Comparison of ENCODE assay signal across 8 cellular contexts in genomic region chr3:150410311-150411105, GRCh38. TPM values are rescaled to one million over a fixed set of nuclear protein-coding genes. Genes with fewer than 3 reads are reported as not detected.
DNase-seq lines count a peak whose midpoint lies in the region; ATAC-seq and TF ChIP-seq lines count a peak whose summit lies in the region.

No MANE protein-coding gene starts in this region.

- no peaks in the 10 kb centered on the region for H3K9me3 Mint-ChIP-seq in activated naive CD4-positive, alpha-beta T cell treated with anti-CD3 and anti-CD28 coated beads for 36 hours

- H3K4me2 ChIP-seq in PC-3 (ENCODE audit: low read length), result peak overlapping the region; percentile 92

- no TSS peak for BruUV-seq in PC-3 (replicated peaks; lab: Mats Ljungman, UMichigan)

- H3F3A ChIP-seq in PC-3 (ENCODE audit: low read length, unreplicated experiment), result no peaks in the 10 kb centered on the region

- 0% methylated on average over 2 of the region's 68 CpGs; no CpG with 5 or more reads in 1 of the 2 donors for WGBS in gastroesophageal sphincter (ENCODE audit: low coverage in 1 of 2), 2 donors

- CTCF ChIA-PET in BJ (lab: Yijun Ruan, JAX), result interaction anchor here (0.5 to 6.0 kb wide), 15 partner anchors 20 to 473 kb away, joined by 3 to 48 read pairs (median 4); no protein-coding TSS in a partner anchor
- CTCF ChIA-PET in PC-3 (lab: Charles Lee), result interaction anchor here (0.6 to 3.2 kb wide), 7 partner anchors 51 to 184 kb away, joined by 3 to 22 read pairs (median 4); no protein-coding TSS in a partner anchor
- CTCF ChIA-PET in activated naive CD4-positive, alpha-beta T cell treated with anti-CD3 and anti-CD28 coated beads for 36 hours (lab: Charles Lee), result interaction anchor here (1.0 to 5.6 kb wide), 5 partner anchors 20 to 134 kb away, joined by 3 to 40 read pairs (median 5); no protein-coding TSS in a partner anchor

- H3K27ac Mint-ChIP-seq in activated naive CD4-positive, alpha-beta T cell treated with anti-CD3 and anti-CD28 coated beads for 36 hours, result peak overlapping the region; percentile 16

- H3K27me3 Mint-ChIP-seq in activated naive CD4-positive, alpha-beta T cell treated with anti-CD3 and anti-CD28 coated beads for 36 hours (ENCODE audit: low read depth), result no peaks in the 10 kb centered on the region

- H3K36me3 Mint-ChIP-seq in activated naive CD4-positive, alpha-beta T cell treated with anti-CD3 and anti-CD28 coated beads for 36 hours (ENCODE audit: low read depth), result peaks cover 22% of the 10 kb centered on the region

- ATAC-seq in GM21619 (IDR thresholded peaks at IDR 0.05; ENCODE audit: unreplicated experiment) (peak; percentile 2), PC-3 (no peak), gastroesophageal sphincter (peak; percentile 0), HG03139 (IDR thresholded peaks at IDR 0.05; ENCODE audit: unreplicated experiment) (no peak)

- DNase-seq in BJ (ENCODE audit: low read depth) (no peak), PC-3 (peak; percentile 41), HuH-7.5 (ENCODE audit: low spot score) (no peak)
- peak; percentile 50 for DNase-seq in activated naive CD4-positive, alpha-beta T cell treated with anti-CD3 and anti-CD28 coated beads for 36 hours

- TF ChIP-seq POLR2A in gastroesophageal sphincter (IDR thresholded peaks at IDR 0.05), result no peak

- no peak for TF ChIP-seq EP300 in gastroesophageal sphincter (IDR thresholded peaks at IDR 0.05)

- POLR2A ChIA-PET in BJ (lab: Charles Lee) (no interaction called here), PC-3 (lab: Charles Lee; ENCODE audit: unreplicated experiment) (interaction anchor here (0.7 to 1.4 kb wide), 2 partner anchors 51 to 169 kb away, joined by 4 to 5 read pairs; no protein-coding TSS in a partner anchor)

- H3K36me3 ChIP-seq in BJ (ENCODE audit: control insufficient read depth, insufficient read depth, low read length) (peaks cover 4% of the 10 kb centered on the region; the same call in 1 of the 2 replicates), PC-3 (ENCODE audit: low read depth, low read length) (peaks cover 20% of the 10 kb centered on the region), gastroesophageal sphincter (no peaks in the 10 kb centered on the region), neuron (ENCODE audit: insufficient read depth, low read length) (peaks cover 9% of the 10 kb centered on the region)

- H3K4me1 ChIP-seq in PC-3 (ENCODE audit: insufficient read depth, low read length) (peaks cover 27% of the 10 kb centered on the region), gastroesophageal sphincter (peaks cover 6 to 46% (median 9%) of the 10 kb centered on the region in 3 donors), neuron (ENCODE audit: insufficient read depth, low read length) (peaks cover 33% of the 10 kb centered on the region)

- H3K9me3 ChIP-seq in PC-3 (ENCODE audit: low read length), result no peaks in the 10 kb centered on the region
- no peaks in the 10 kb centered on the region for H3K9me3 ChIP-seq in gastroesophageal sphincter
- H3K9me3 ChIP-seq in neuron (ENCODE audit: low read length), result no peaks in the 10 kb centered on the region

- H2AFZ ChIP-seq in PC-3 (ENCODE audit: low read length), result no peak overlapping the region
- H2AFZ ChIP-seq in neuron (ENCODE audit: low read depth, low read length), result no peak overlapping the region

- H4K20me1 ChIP-seq in PC-3 (ENCODE audit: low read length), result peaks cover 61% of the 10 kb centered on the region

- peak overlapping the region; percentile 91; the same call in 1 of the 2 replicates for H3K27ac ChIP-seq in PC-3 (ENCODE audit: low read length)
- peak overlapping the region; percentile 95 to 100 (median 99) for H3K27ac ChIP-seq in gastroesophageal sphincter

- no peaks in the 10 kb centered on the region for H3K27me3 ChIP-seq in BJ (ENCODE audit: control insufficient read depth, insufficient read depth, low read length)
- H3K27me3 ChIP-seq in PC-3 (ENCODE audit: low read length), result no peaks in the 10 kb centered on the region
- no peaks in the 10 kb centered on the region for H3K27me3 ChIP-seq in gastroesophageal sphincter
- no peaks in the 10 kb centered on the region for H3K27me3 ChIP-seq in neuron (ENCODE audit: insufficient read depth, low read length)

- H3K4me1 Mint-ChIP-seq in activated naive CD4-positive, alpha-beta T cell treated with anti-CD3 and anti-CD28 coated beads for 36 hours (ENCODE audit: low read depth), result peaks cover 42% of the 10 kb centered on the region

- H3K9ac ChIP-seq in PC-3 (ENCODE audit: low read length), result peak overlapping the region; percentile 92

- peak overlapping the region; percentile 84 for H3K4me3 ChIP-seq in BJ (ENCODE audit: low read depth, low read length)
- H3K4me3 ChIP-seq in PC-3 (ENCODE audit: low read length), result peak overlapping the region; percentile 87
- H3K4me3 ChIP-seq in gastroesophageal sphincter, result peak overlapping the region; percentile 74 to 90
- H3K4me3 ChIP-seq in neuron (ENCODE audit: low read length), result peak overlapping the region; percentile 82

- TF ChIP-seq CTCF in BJ (IDR thresholded peaks at IDR 0.05; ENCODE audit: insufficient read depth, low read depth, low read length) (no peak), PC-3 (conservative IDR thresholded peaks at IDR 0.05; ENCODE audit: low read depth, low read length) (no peak), gastroesophageal sphincter (IDR thresholded peaks at IDR 0.05) (peak in 1 of 4 experiments; percentile 5)

- peak overlapping the region; percentile 77 for H3K4me3 Mint-ChIP-seq in activated naive CD4-positive, alpha-beta T cell treated with anti-CD3 and anti-CD28 coated beads for 36 hours

- H3K79me2 ChIP-seq in PC-3 (ENCODE audit: low read length), result peaks cover 80% of the 10 kb centered on the region

- intact Hi-C loops in PC-3 (cut with micrococcal nuclease), result loop anchor here (1.0 to 5.0 kb wide), 4 partner anchors 85 to 171 kb away; partner anchors contain the start of genes EIF2A and SERP1
- intact Hi-C loops in activated naive CD4-positive, alpha-beta T cell treated with anti-CD3 and anti-CD28 coated beads for 36 hours (cut with micrococcal nuclease), result loop anchor here (1.0 to 5.0 kb wide), 6 partner anchors 9 to 797 kb away; partner anchors contain the start of gene SELENOT

- peaks cover 3% of the 10 kb centered on the region; the same call in 1 of the 2 replicates for H3K9me2 ChIP-seq in PC-3 (replicated peaks; ENCODE audit: low read length)

RNA-seq across cellular contexts. Expression of gene TSC22D2, which starts 2.4 kb away (rescaled TPM):
- polyA plus RNA-seq in BJ (2011; rRNA removed), result 8.4 and 13.9 TPM in 2 replicates
- 25.4 and 26.1 TPM in 2 replicates for polyA minus RNA-seq in BJ (2011; rRNA and poly(A)+ RNA removed)
- 9.6 and 15.7 TPM in 2 replicates for total RNA-seq in PC-3 (2014; rRNA removed)
- total RNA-seq in activated naive CD4-positive, alpha-beta T cell treated with anti-CD3 and anti-CD28 coated beads for 36 hours, result 10 to 100 TPM; 13.0 to 13.7 TPM
- 10 to 100 TPM; 15.4 to 30.0 (median 26.0) TPM for total RNA-seq in gastroesophageal sphincter

Comparison
In these comparisons a context has a peak if more than half of its experiments do, and no peak if none do; other contexts are left out.
1. DNase-seq: peak in PC-3 (single experiment) and activated naive CD4-positive, alpha-beta T cell treated with anti-CD3 and anti-CD28 coated beads for 36 hours (single experiment); none in BJ (single experiment) and HuH-7.5 (single experiment).
2. ATAC-seq: peak in GM21619 (single experiment) and gastroesophageal sphincter (single experiment); none in PC-3 (single experiment) and HG03139 (single experiment).
3. Peak in every context shown above with its lines, with median percentiles within 50 percentile points of each other: H3K4me3 ChIP-seq.